ENCODE assay signal across 19 cellular contexts in the genomic region with DNA sequence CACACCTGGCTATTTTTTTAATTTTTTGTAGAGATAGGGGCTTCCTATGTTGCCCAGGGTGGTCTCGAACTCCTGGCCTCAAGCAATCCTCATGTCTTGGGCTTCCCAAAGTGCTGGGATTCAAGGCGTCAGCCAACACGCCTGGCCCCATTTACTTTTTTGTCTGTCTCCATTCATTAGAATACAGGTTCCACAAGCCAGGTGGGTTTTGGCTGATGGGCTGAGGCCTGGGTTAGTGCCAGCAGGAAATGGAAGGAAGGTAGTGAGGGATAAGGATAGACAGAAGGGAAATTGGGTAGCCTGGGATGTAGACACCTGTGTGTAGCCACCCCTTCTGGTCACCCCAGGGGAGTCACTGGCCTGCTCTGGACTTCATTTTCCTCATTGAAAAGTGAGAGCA. TPM values are rescaled to one million over a fixed set of nuclear protein-coding genes. Genes with fewer than 3 reads are reported as not detected.
DNase-seq lines count a peak whose midpoint lies in the region; ATAC-seq, FAIRE-seq and TF ChIP-seq lines count a peak whose summit lies in the region.
"Had no signal": no experiment of that assay in that cellular context is flagged by ENCODE, and none has a peak within 500 bp of the region (broad histone marks: within the 10 kb centered on the region; RNA-seq: fewer than 3 reads in every experiment).

No MANE protein-coding gene starts in this region.

- WGBS in trophoblast cell (ENCODE audit: extremely low coverage, insufficient coverage, insufficient read length), result no CpG with 5 or more reads among the region's 3 CpGs

- H4K8ac ChIP-seq in trophoblast cell (ENCODE audit: low read depth, low read length), result no peak overlapping the region

- H3K27me3 ChIP-seq in astrocyte (ENCODE audit: insufficient read depth, low read length) (no peaks in the 10 kb centered on the region), trophoblast cell (ENCODE audit: insufficient read depth, low read length) (no peaks in the 10 kb centered on the region)
- H3K27me3 ChIP-seq: BLaER1 treated with 17β-estradiol and CSF1 and Interleukin-3, amounts not matched to agents 10 nM and 100 nM had no signal

- no peak for ATAC-seq in HG03378 (IDR thresholded peaks at IDR 0.05; ENCODE audit: unreplicated experiment)
- ATAC-seq: GM12878 had no signal

- no peak overlapping the region for H4K91ac ChIP-seq in trophoblast cell (ENCODE audit: low read depth, low read length)

- H3K4me3 Mint-ChIP-seq in Calu3 (ENCODE audit: low read depth, unreplicated experiment) (no peak overlapping the region), astrocyte (ENCODE audit: unreplicated experiment) (no peak overlapping the region)
- H3K4me3 Mint-ChIP-seq: CD4-positive, CD25-positive, alpha-beta regulatory T cell; HFFc6; IgD-negative memory B cell had no signal

- H3K18ac ChIP-seq in trophoblast cell (ENCODE audit: low read length), result no peak overlapping the region

- no peak for FAIRE-seq in astrocyte (lab: Jason Lieb, UNC)
- FAIRE-seq: GM12878, GM18507 had no signal

- H3K14ac ChIP-seq in trophoblast cell (ENCODE audit: low read length), result no peak overlapping the region

- H2AFZ ChIP-seq in astrocyte (ENCODE audit: low read depth, low read length) (peak overlapping the region; percentile 18), trophoblast cell (ENCODE audit: insufficient read depth, low read length, poor library complexity) (no peak overlapping the region)

- H3K36me3 Mint-ChIP-seq in Calu3 (ENCODE audit: insufficient read depth, unreplicated experiment) (peaks cover 4% of the 10 kb centered on the region), astrocyte (ENCODE audit: low read depth, unreplicated experiment) (peaks cover 4% of the 10 kb centered on the region)
- H3K36me3 Mint-ChIP-seq: CD4-positive, CD25-positive, alpha-beta regulatory T cell had no signal

- H3K4me2 ChIP-seq in astrocyte (ENCODE audit: low read length), result no peak overlapping the region
- no peak overlapping the region for H3K4me2 ChIP-seq in trophoblast cell (ENCODE audit: low read length)
- H3K4me2 ChIP-seq: BLaER1 treated with 17β-estradiol and CSF1 and Interleukin-3, amounts not matched to agents 10 nM and 100 nM had no signal

- H3K9ac ChIP-seq in astrocyte (ENCODE audit: low read length) (no peak overlapping the region), trophoblast cell (ENCODE audit: low read length) (no peak overlapping the region)
- H3K9ac ChIP-seq: BLaER1 treated with 17β-estradiol and CSF1 and Interleukin-3, amounts not matched to agents 10 nM and 100 nM had no signal

- no peak for TF ChIP-seq EP300 in Ishikawa (IDR thresholded peaks at IDR 0.05; ENCODE audit: borderline replicate concordance)

- H2AK5ac ChIP-seq in trophoblast cell (ENCODE audit: low read length), result no peak overlapping the region

- H3K79me1 ChIP-seq in trophoblast cell (ENCODE audit: low read length), result peaks cover 16% of the 10 kb centered on the region

- no peak overlapping the region for H3K27ac ChIP-seq in astrocyte (ENCODE audit: low read depth, low read length)
- H3K27ac ChIP-seq in trophoblast cell (ENCODE audit: low read depth, low read length), result no peak overlapping the region
- H3K27ac ChIP-seq: BLaER1 treated with 17β-estradiol and CSF1 and Interleukin-3, amounts not matched to agents 10 nM and 100 nM had no signal

- intact Hi-C loops in Calu3 (cut with micrococcal nuclease; ENCODE audit: unreplicated experiment), result no loop called here

- BruUV-seq in Calu3 (replicated peaks; lab: Mats Ljungman, UMichigan), result no TSS peak

- no peaks in the 10 kb centered on the region for H3K9me3 Mint-ChIP-seq in Calu3 (ENCODE audit: low read depth, unreplicated experiment)
- H3K9me3 Mint-ChIP-seq in astrocyte (ENCODE audit: unreplicated experiment), result no peaks in the 10 kb centered on the region
- H3K9me3 Mint-ChIP-seq: CD4-positive, CD25-positive, alpha-beta regulatory T cell; HFFc6; IgD-negative memory B cell had no signal

- no peak overlapping the region for H4K12ac ChIP-seq in trophoblast cell (ENCODE audit: low read depth, low read length)

- no peak for TF ChIP-seq CTCF in Calu3 (IDR thresholded peaks at IDR 0.05; ENCODE audit: unreplicated experiment)
- no peak for TF ChIP-seq CTCF in astrocyte (IDR thresholded peaks at IDR 0.05; ENCODE audit: insufficient read depth, low read depth, low read length)
- no peak for TF ChIP-seq CTCF in foreskin fibroblast (IDR thresholded peaks at IDR 0.05; ENCODE audit: low read depth, low read length)

- H4K20me1 ChIP-seq in astrocyte (ENCODE audit: insufficient read depth, low read length), result no peaks in the 10 kb centered on the region
- H4K20me1 ChIP-seq: BLaER1 treated with 17β-estradiol and CSF1 and Interleukin-3, amounts not matched to agents 10 nM and 100 nM had no signal

- H3K36me3 ChIP-seq in astrocyte (ENCODE audit: insufficient read depth, low read length) (no peaks in the 10 kb centered on the region), trophoblast cell (ENCODE audit: control insufficient read depth in 1 of 2, insufficient read depth in 2 of 2, low read length in 2 of 2) (no peaks in the 10 kb centered on the region)
- H3K36me3 ChIP-seq: BLaER1 treated with 17β-estradiol and CSF1 and Interleukin-3, amounts not matched to agents 10 nM and 100 nM had no signal

- H3K4me1 ChIP-seq in astrocyte (ENCODE audit: insufficient read depth, low read length) (peaks cover 2% of the 10 kb centered on the region), trophoblast cell (ENCODE audit: control insufficient read depth in 1 of 2, insufficient read depth in 2 of 2, low read length in 2 of 2) (peaks cover 9 to 15% of the 10 kb centered on the region in 2 experiments)

- no peak for TF ChIP-seq RAD21 in Ishikawa (IDR thresholded peaks at IDR 0.05; ENCODE audit: low read depth)

- H3K4me1 Mint-ChIP-seq in Calu3 (ENCODE audit: low read depth, unreplicated experiment) (no peaks in the 10 kb centered on the region), astrocyte (ENCODE audit: low read depth, unreplicated experiment) (peaks cover 4% of the 10 kb centered on the region)

- no peak overlapping the region for H3K27ac Mint-ChIP-seq in Calu3 (ENCODE audit: unreplicated experiment)
- no peak overlapping the region for H3K27ac Mint-ChIP-seq in astrocyte (ENCODE audit: unreplicated experiment)
- H3K27ac Mint-ChIP-seq: HFFc6, IgD-negative memory B cell had no signal

- H3K4me3 ChIP-seq in astrocyte (ENCODE audit: insufficient read depth, low read depth, low read length), result no peak overlapping the region
- no peak overlapping the region for H3K4me3 ChIP-seq in trophoblast cell (ENCODE audit: low read depth, low read length)
- no peak overlapping the region for H3K4me3 ChIP-seq in foreskin fibroblast (ENCODE audit: low read depth in 1 of 2, low read length in 2 of 2)
- H3K4me3 ChIP-seq: BLaER1 treated with 17β-estradiol and CSF1 and Interleukin-3, amounts not matched to agents 10 nM and 100 nM; GM12878 had no signal

- H3K79me2 ChIP-seq in astrocyte (ENCODE audit: insufficient read depth, low read length) (no peaks in the 10 kb centered on the region), trophoblast cell (ENCODE audit: control insufficient read depth, insufficient read depth, low read length, poor library complexity) (no peaks in the 10 kb centered on the region)

- H2BK5ac ChIP-seq in trophoblast cell (ENCODE audit: low read depth, low read length, poor library complexity), result no peak overlapping the region

- CTCF ChIA-PET in Calu3 (lab: Charles Lee), result interaction anchor here (0.7 kb wide), 1 partner anchor 1428 kb away, joined by 3 read pairs; no protein-coding TSS in a partner anchor

- H2BK120ac ChIP-seq in trophoblast cell (ENCODE audit: insufficient read depth, low read length, poor library complexity), result no peak overlapping the region

- H3K23ac ChIP-seq in trophoblast cell (ENCODE audit: low read length), result no peak overlapping the region

- H3K9me3 ChIP-seq in astrocyte (ENCODE audit: insufficient read depth, low read depth, low read length) (no peaks in the 10 kb centered on the region), trophoblast cell (ENCODE audit: insufficient read depth, low read depth, low read length) (no peaks in the 10 kb centered on the region)
- H3K9me3 ChIP-seq: BLaER1 treated with 17β-estradiol and CSF1 and Interleukin-3, amounts not matched to agents 10 nM and 100 nM had no signal

- H3K27me3 Mint-ChIP-seq in Calu3 (ENCODE audit: unreplicated experiment) (peaks cover 14% of the 10 kb centered on the region), astrocyte (ENCODE audit: low read depth, unreplicated experiment) (peaks cover 13% of the 10 kb centered on the region)

- peak overlapping the region; percentile 28 for H2BK12ac ChIP-seq in trophoblast cell (ENCODE audit: low read length)

- H3K4ac ChIP-seq in trophoblast cell (ENCODE audit: low read depth, low read length), result no peak overlapping the region

- peak; percentile 52 for DNase-seq in Calu3
- DNase-seq in astrocyte (ENCODE audit: low read depth), result no peak
- DNase-seq in trophoblast cell, result no peak
- no peak for DNase-seq in HuH-7.5 (ENCODE audit: low spot score)
- DNase-seq in foreskin fibroblast, result no peak
- DNase-seq: 8988T; CD4-positive, CD25-positive, alpha-beta regulatory T cell; DMS 273 treated with DMSO at 0.1 percent for 48 hours; GOT3; HCEC 1CT; HFFc6 had no signal

TF ChIP-seq in Ishikawa, 13 proteins besides CTCF, POLR2A, EP300 and RAD21:
- no peak for TF ChIP-seq TEAD4 (IDR thresholded peaks at IDR 0.05)
- TF ChIP-seq NFIC (IDR thresholded peaks at IDR 0.05), result 0 out of 2 replicates have a peak, but pooled peaks have one; percentile 30

RNA-seq across cellular contexts. Expression of gene IL27, which starts 4.4 kb away (rescaled TPM):
- total RNA-seq in Calu3 (2022) (not detected in 2 replicates), astrocyte (not detected in 2 replicates)
- 0.41 and 0.61 TPM in 2 replicates for polyA plus RNA-seq in trophoblast cell (2013)
- total RNA-seq: CD4-positive, CD25-positive, alpha-beta regulatory T cell; Daoy; G401; HFFc6 had no signal
- polyA plus RNA-seq: CD4-positive, CD25-positive, alpha-beta regulatory T cell; IgD-negative memory B cell had no signal

RNA-seq across cellular contexts. Expression of gene APOBR, which starts 16.6 kb away (rescaled TPM):
- total RNA-seq in Calu3 (2022) (0.14 TPM in 1 of 2 replicates, not detected in the other), astrocyte (not detected in 2 replicates)
- 1.4 and 1.5 TPM in 2 replicates for polyA plus RNA-seq in trophoblast cell (2013)
- total RNA-seq: HFFc6 had no signal

RNA-seq across cellular contexts. Expression of gene CLN3, which starts 19.2 kb away (rescaled TPM):
- 31.8 and 33.5 TPM in 2 replicates for total RNA-seq in Calu3 (2022)
- 23.0 and 26.0 TPM in 2 replicates for total RNA-seq in astrocyte
- 40.6 and 43.8 TPM in 2 replicates for polyA plus RNA-seq in trophoblast cell (2013)

RNA-seq across cellular contexts. Expression of gene NUPR1, which starts 27.7 kb away (rescaled TPM):
- 0.27 and 0.73 TPM in 2 replicates for total RNA-seq in Calu3 (2022)
- total RNA-seq in astrocyte, result 3.8 and 9.5 TPM in 2 replicates
- 36.2 and 40.7 TPM in 2 replicates for polyA plus RNA-seq in trophoblast cell (2013)
- total RNA-seq: CD4-positive, CD25-positive, alpha-beta regulatory T cell had no signal
- polyA plus RNA-seq: CD4-positive, CD25-positive, alpha-beta regulatory T cell; IgD-negative memory B cell had no signal

RNA-seq across cellular contexts. Expression of gene NPIPB7, which starts 38.9 kb away (rescaled TPM):
- total RNA-seq in Calu3 (2022), result not detected in 2 replicates
- not detected in 2 replicates for total RNA-seq in astrocyte
- polyA plus RNA-seq in trophoblast cell (2013), result 0.22 and 0.45 TPM in 2 replicates
- total RNA-seq: CD4-positive, CD25-positive, alpha-beta regulatory T cell; Daoy; G401; GM12878; HFFc6 had no signal
- polyA plus RNA-seq: CD4-positive, CD25-positive, alpha-beta regulatory T cell had no signal
